ENCODE assay signal across 2 cellular contexts in the genomic region with DNA sequence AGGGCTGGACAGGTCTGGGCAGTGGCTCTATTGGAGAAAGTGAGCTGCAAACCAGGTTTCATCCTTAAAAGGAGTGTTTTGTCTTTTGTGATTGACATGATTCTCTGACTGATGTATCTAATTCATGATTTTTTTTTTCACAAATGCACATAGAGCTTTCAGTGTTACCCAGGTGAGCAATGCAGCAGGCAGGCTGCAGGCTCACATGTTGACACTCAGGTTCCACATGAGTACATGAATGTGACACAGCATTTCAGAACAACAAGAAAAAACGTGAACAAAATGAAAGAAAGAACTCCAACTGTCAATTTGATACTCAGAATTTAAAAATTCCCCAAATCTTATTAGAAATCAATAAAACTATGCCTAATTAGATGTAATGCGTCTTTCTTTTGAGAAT.
A peak's percentile ranks its signal among the peaks of the same experiment; 100 is the strongest.
TF ChIP-seq lines count a peak whose summit lies in the region.

No MANE protein-coding gene starts in this region.

TF ChIP-seq in IMR-90, 13 proteins besides CTCF, POLR2A, EP300 and RAD21:
- TF ChIP-seq RFX5 (IDR thresholded peaks at IDR 0.05; ENCODE audit: low read depth, low read length) (no peak), CEBPB (IDR thresholded peaks at IDR 0.05; ENCODE audit: low read depth, low read length) (no peak), MAFK (IDR thresholded peaks at IDR 0.05; ENCODE audit: low read depth, low read length) (no peak), FOS (IDR thresholded peaks at IDR 0.05; ENCODE audit: low read depth, low read length) (no peak), BHLHE40 (IDR thresholded peaks at IDR 0.05; ENCODE audit: low read depth, low read length) (no peak), SMC3 (IDR thresholded peaks at IDR 0.05; ENCODE audit: low read depth, low read length) (no peak), CHD1 (IDR thresholded peaks at IDR 0.05; ENCODE audit: low read depth, low read length) (no peak), RCOR1 (IDR thresholded peaks at IDR 0.05; ENCODE audit: insufficient replicate concordance, low read length) (no peak), MXI1 (IDR thresholded peaks at IDR 0.05; ENCODE audit: borderline replicate concordance, low read depth, low read length) (no peak), NFE2L2 (IDR thresholded peaks at IDR 0.05; ENCODE audit: low read depth, low read length) (no peak), MAZ (IDR thresholded peaks at IDR 0.05; ENCODE audit: borderline replicate concordance, low read depth, low read length) (no peak)
- TF ChIP-seq, protein P1, sequence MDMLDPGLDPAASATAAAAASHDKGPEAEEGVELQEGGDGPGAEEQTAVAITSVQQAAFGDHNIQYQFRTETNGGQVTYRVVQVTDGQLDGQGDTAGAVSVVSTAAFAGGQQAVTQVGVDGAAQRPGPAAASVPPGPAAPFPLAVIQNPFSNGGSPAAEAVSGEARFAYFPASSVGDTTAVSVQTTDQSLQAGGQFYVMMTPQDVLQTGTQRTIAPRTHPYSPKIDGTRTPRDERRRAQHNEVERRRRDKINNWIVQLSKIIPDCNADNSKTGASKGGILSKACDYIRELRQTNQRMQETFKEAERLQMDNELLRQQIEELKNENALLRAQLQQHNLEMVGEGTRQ (IDR thresholded peaks at IDR 0.05; ENCODE audit: low read depth, low read length): no peak
- TF ChIP-seq, protein P2, sequence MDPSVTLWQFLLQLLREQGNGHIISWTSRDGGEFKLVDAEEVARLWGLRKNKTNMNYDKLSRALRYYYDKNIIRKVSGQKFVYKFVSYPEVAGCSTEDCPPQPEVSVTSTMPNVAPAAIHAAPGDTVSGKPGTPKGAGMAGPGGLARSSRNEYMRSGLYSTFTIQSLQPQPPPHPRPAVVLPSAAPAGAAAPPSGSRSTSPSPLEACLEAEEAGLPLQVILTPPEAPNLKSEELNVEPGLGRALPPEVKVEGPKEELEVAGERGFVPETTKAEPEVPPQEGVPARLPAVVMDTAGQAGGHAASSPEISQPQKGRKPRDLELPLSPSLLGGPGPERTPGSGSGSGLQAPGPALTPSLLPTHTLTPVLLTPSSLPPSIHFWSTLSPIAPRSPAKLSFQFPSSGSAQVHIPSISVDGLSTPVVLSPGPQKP (IDR thresholded peaks at IDR 0.05; ENCODE audit: borderline replicate concordance, low read depth, low read length): no peak
TF ChIP-seq in IMR-90: peak in this region for 0.

TF ChIP-seq in GM12878, 131 proteins besides CTCF, POLR2A, EP300 and RAD21:
- TF ChIP-seq, protein P3, sequence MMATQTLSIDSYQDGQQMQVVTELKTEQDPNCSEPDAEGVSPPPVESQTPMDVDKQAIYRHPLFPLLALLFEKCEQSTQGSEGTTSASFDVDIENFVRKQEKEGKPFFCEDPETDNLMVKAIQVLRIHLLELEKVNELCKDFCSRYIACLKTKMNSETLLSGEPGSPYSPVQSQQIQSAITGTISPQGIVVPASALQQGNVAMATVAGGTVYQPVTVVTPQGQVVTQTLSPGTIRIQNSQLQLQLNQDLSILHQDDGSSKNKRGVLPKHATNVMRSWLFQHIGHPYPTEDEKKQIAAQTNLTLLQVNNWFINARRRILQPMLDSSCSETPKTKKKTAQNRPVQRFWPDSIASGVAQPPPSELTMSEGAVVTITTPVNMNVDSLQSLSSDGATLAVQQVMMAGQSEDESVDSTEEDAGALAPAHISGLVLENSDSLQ (IDR thresholded peaks at IDR 0.05): peak; percentile 36; the same call in 1 of the 2 replicates
- TF ChIP-seq CHD1 (IDR thresholded peaks at IDR 0.05; ENCODE audit: low read depth, low read length) (no peak), HDAC6 (IDR thresholded peaks at IDR 0.05; ENCODE audit: unreplicated experiment) (no peak), KDM1A (IDR thresholded peaks at IDR 0.05; ENCODE audit: borderline replicate concordance) (no peak), EZH2 (IDR thresholded peaks at IDR 0.05; ENCODE audit: borderline replicate concordance, control insufficient read depth, low read depth, low read length) (no peak), HDGF (IDR thresholded peaks at IDR 0.05) (no peak), CREM (IDR thresholded peaks at IDR 0.05; ENCODE audit: low read depth) (no peak)
- TF ChIP-seq, protein P4, sequence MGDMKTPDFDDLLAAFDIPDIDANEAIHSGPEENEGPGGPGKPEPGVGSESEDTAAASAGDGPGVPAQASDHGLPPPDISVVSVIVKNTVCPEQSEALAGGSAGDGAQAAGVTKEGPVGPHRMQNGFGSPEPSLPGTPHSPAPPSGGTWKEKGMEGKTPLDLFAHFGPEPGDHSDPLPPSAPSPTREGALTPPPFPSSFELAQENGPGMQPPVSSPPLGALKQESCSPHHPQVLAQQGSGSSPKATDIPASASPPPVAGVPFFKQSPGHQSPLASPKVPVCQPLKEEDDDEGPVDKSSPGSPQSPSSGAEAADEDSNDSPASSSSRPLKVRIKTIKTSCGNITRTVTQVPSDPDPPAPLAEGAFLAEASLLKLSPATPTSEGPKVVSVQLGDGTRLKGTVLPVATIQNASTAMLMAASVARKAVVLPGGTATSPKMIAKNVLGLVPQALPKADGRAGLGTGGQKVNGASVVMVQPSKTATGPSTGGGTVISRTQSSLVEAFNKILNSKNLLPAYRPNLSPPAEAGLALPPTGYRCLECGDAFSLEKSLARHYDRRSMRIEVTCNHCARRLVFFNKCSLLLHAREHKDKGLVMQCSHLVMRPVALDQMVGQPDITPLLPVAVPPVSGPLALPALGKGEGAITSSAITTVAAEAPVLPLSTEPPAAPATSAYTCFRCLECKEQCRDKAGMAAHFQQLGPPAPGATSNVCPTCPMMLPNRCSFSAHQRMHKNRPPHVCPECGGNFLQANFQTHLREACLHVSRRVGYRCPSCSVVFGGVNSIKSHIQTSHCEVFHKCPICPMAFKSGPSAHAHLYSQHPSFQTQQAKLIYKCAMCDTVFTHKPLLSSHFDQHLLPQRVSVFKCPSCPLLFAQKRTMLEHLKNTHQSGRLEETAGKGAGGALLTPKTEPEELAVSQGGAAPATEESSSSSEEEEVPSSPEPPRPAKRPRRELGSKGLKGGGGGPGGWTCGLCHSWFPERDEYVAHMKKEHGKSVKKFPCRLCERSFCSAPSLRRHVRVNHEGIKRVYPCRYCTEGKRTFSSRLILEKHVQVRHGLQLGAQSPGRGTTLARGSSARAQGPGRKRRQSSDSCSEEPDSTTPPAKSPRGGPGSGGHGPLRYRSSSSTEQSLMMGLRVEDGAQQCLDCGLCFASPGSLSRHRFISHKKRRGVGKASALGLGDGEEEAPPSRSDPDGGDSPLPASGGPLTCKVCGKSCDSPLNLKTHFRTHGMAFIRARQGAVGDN (IDR thresholded peaks at IDR 0.05): no peak
- TF ChIP-seq, protein P2 (IDR thresholded peaks at IDR 0.05; ENCODE audit: low read depth, low read length): no peak
